ENCODE assay signal across 7 cellular contexts in the genomic region with DNA sequence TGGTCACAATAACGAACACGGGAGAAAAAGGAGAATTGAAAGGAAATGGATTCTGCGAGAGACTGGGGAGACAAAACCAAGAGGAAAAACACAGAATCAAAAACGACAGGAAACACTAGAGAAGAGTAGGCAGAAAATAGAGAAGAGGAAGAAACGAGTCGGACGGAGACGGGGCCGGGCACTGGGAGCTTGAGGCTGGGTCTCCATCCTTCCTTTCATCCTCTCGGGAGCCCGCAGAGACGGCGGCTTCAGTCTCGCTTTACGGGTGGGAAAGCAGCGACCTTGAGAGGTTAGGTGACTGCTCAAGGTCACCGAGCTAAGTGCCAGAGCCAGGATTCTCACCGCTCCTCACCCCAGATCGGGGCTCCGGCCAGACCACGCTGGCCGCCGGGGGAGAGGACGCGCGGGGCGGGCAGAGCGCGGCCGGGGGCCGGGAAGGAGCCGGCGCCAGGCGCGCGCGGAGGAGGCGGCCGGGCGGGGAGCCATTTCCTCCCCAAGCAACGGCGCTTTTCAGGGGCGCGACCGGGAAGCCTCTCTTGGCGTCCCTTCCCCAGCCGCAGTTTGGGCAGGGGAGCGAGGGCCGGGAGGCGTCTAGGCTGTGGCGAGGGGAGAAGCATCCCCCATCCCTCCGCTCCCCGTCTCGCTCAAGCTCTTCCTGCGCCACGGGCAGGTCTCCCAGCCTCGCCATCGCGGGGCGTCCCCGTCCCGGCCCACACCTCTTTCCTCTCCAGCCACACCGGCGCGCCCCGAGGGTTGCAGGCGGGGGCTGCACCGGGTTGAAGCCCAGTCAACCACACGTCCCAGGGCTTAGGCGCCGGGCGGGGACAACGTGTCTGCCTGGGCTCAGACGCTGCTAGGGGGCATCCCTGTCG. TPM values are rescaled to one million over a fixed set of nuclear protein-coding genes. Genes with fewer than 3 reads are reported as not detected.
DNase-seq lines count a peak whose midpoint lies in the region; ATAC-seq and TF ChIP-seq lines count a peak whose summit lies in the region.

No MANE protein-coding gene starts in this region.

- H3K4me3 Mint-ChIP-seq in stimulated activated naive CD8-positive, alpha-beta T cell treated with anti-CD3 and anti-CD28 coated beads, Interleukin-15, Interleukin-2, amounts not matched to agents 100 ng/mL and 50 ng/mL, for 24 hours, result peak overlapping the region; percentile 88

- H3K36me3 ChIP-seq in MM.1S (replicated peaks; ENCODE audit: insufficient read depth, low read length) (no peaks in the 10 kb centered on the region), endocrine pancreas (ENCODE audit: control insufficient read depth, insufficient read depth, low read length) (no peaks in the 10 kb centered on the region), mesendoderm (ENCODE audit: control insufficient read depth, insufficient read depth, low read length) (no peaks in the 10 kb centered on the region)

- peak; percentile 83 for ATAC-seq in GM21825 (IDR thresholded peaks at IDR 0.05; ENCODE audit: unreplicated experiment)

- H3K9me3 ChIP-seq in MM.1S (replicated peaks; ENCODE audit: insufficient read depth, low read length) (no peaks in the 10 kb centered on the region), endocrine pancreas (ENCODE audit: control insufficient read depth, low read length) (no peaks in the 10 kb centered on the region)

- no peak overlapping the region for H4K5ac ChIP-seq in mesendoderm (ENCODE audit: low read length)

- peak; percentile 66 for DNase-seq in GM10266 (ENCODE audit: extremely low spot score)
- peak; percentile 12 for DNase-seq in MM.1S
- peak; percentile 53 to 59 for DNase-seq in activated CD4-positive, alpha-beta T cell treated with anti-CD3 and anti-CD28 coated beads, Interleukin-2, amount 50 U/mL, for 48 hours
- DNase-seq in mesendoderm, result peak; percentile 82

- no peak overlapping the region for H4K8ac ChIP-seq in mesendoderm (ENCODE audit: low read depth, low read length)

- H3K27me3 Mint-ChIP-seq in stimulated activated naive CD8-positive, alpha-beta T cell treated with anti-CD3 and anti-CD28 coated beads, Interleukin-15, Interleukin-2, amounts not matched to agents 100 ng/mL and 50 ng/mL, for 24 hours, result peaks cover 72% of the 10 kb centered on the region

- TF ChIP-seq CTCF in GM10266 (IDR thresholded peaks at IDR 0.05; ENCODE audit: control insufficient read depth, insufficient read depth, low read depth, missing control alignments) (no peak), MM.1S (IDR thresholded peaks at IDR 0.05; ENCODE audit: low read length) (no peak)

- no peaks in the 10 kb centered on the region for H3K9me2 ChIP-seq in MM.1S (replicated peaks; ENCODE audit: insufficient read depth, low read length)

- H3K23ac ChIP-seq in mesendoderm (ENCODE audit: low read length), result no peak overlapping the region

- H3K27me3 ChIP-seq in MM.1S (replicated peaks; ENCODE audit: insufficient read depth, low read length) (no peaks in the 10 kb centered on the region), endocrine pancreas (ENCODE audit: control insufficient read depth, insufficient read depth, low read length) (peaks cover 6% of the 10 kb centered on the region), mesendoderm (ENCODE audit: insufficient read depth, low read length, poor library complexity) (no peaks in the 10 kb centered on the region)

- no peaks in the 10 kb centered on the region for H3F3A ChIP-seq in MM.1S (ENCODE audit: insufficient read depth, low read length)

- no peaks in the 10 kb centered on the region for H3K9me3 Mint-ChIP-seq in stimulated activated naive CD8-positive, alpha-beta T cell treated with anti-CD3 and anti-CD28 coated beads, Interleukin-15, Interleukin-2, amounts not matched to agents 100 ng/mL and 50 ng/mL, for 24 hours

- H3K27ac ChIP-seq in MM.1S (ENCODE audit: low read length) (no peak overlapping the region), mesendoderm (ENCODE audit: low read depth, low read length) (peak overlapping the region; percentile 69)

- peak overlapping the region; percentile 49 for H3K4ac ChIP-seq in mesendoderm (ENCODE audit: low read depth, low read length)

- peak overlapping the region; percentile 80 for H3K27ac Mint-ChIP-seq in stimulated activated naive CD8-positive, alpha-beta T cell treated with anti-CD3 and anti-CD28 coated beads, Interleukin-15, Interleukin-2, amounts not matched to agents 100 ng/mL and 50 ng/mL, for 24 hours

- H3K79me2 ChIP-seq in MM.1S (ENCODE audit: low read length) (no peaks in the 10 kb centered on the region), mesendoderm (ENCODE audit: control insufficient read depth, insufficient read depth, low read length) (no peaks in the 10 kb centered on the region)

- no peaks in the 10 kb centered on the region for H3K79me1 ChIP-seq in mesendoderm (ENCODE audit: low read length)

- peak overlapping the region; percentile 88 for H3K18ac ChIP-seq in mesendoderm (ENCODE audit: low read length)

- peak overlapping the region; percentile 94 for H3K56ac ChIP-seq in mesendoderm (ENCODE audit: low read length)

- H2AK5ac ChIP-seq in mesendoderm (ENCODE audit: low read length), result no peak overlapping the region

- no peak overlapping the region for H3K9ac ChIP-seq in MM.1S (ENCODE audit: low read length)
- H3K9ac ChIP-seq in endocrine pancreas (ENCODE audit: control insufficient read depth, insufficient read depth, low read length), result no peak overlapping the region
- peak overlapping the region; percentile 65 for H3K9ac ChIP-seq in mesendoderm (ENCODE audit: low read length)

- H2AFZ ChIP-seq in MM.1S (ENCODE audit: low read length), result peak overlapping the region; percentile 94

- H3K4me2 ChIP-seq in MM.1S (ENCODE audit: low read depth, low read length) (peak overlapping the region; percentile 74), mesendoderm (ENCODE audit: low read length) (peak overlapping the region; percentile 40)

- H3K4me1 Mint-ChIP-seq in stimulated activated naive CD8-positive, alpha-beta T cell treated with anti-CD3 and anti-CD28 coated beads, Interleukin-15, Interleukin-2, amounts not matched to agents 100 ng/mL and 50 ng/mL, for 24 hours (ENCODE audit: low read depth), result peaks cover 16% of the 10 kb centered on the region

- peak overlapping the region; percentile 72 for H3K4me3 ChIP-seq in MM.1S (ENCODE audit: low read length)
- H3K4me3 ChIP-seq in endocrine pancreas (ENCODE audit: control insufficient read depth, insufficient read depth, low read length), result peak overlapping the region; percentile 31
- H3K4me3 ChIP-seq in mesendoderm (ENCODE audit: low read length), result peak overlapping the region; percentile 16

- no peaks in the 10 kb centered on the region for H3K4me1 ChIP-seq in MM.1S (ENCODE audit: low read length)
- no peaks in the 10 kb centered on the region for H3K4me1 ChIP-seq in endocrine pancreas (ENCODE audit: control insufficient read depth, insufficient read depth, low read length)
- peaks cover 2% of the 10 kb centered on the region for H3K4me1 ChIP-seq in mesendoderm (ENCODE audit: control insufficient read depth, low read depth, low read length)

- H4K20me1 ChIP-seq in MM.1S (ENCODE audit: insufficient read depth, low read length), result no peaks in the 10 kb centered on the region

- WGBS in mesendoderm (ENCODE audit: extremely low coverage, insufficient coverage, low lambda C conversion rate), result no CpG with 5 or more reads among the region's 75 CpGs

- no peaks in the 10 kb centered on the region for H3K36me3 Mint-ChIP-seq in stimulated activated naive CD8-positive, alpha-beta T cell treated with anti-CD3 and anti-CD28 coated beads, Interleukin-15, Interleukin-2, amounts not matched to agents 100 ng/mL and 50 ng/mL, for 24 hours (ENCODE audit: low read depth)

- peak overlapping the region; percentile 17 for H2BK120ac ChIP-seq in mesendoderm (ENCODE audit: low read depth, low read length)

- peak overlapping the region; percentile 4 for H2BK5ac ChIP-seq in mesendoderm (ENCODE audit: low read length)

- H2BK15ac ChIP-seq in mesendoderm (replicated peaks; ENCODE audit: low read depth), result no peak overlapping the region

RNA-seq across cellular contexts. Expression of gene MAP3K7, which starts 24.0 kb away (rescaled TPM):
- polyA plus RNA-seq in mesendoderm (2013, experiment 1 of 2), result 27.5 TPM
- polyA plus RNA-seq in mesendoderm (2013, experiment 2 of 2), result 27.8 TPM

Comparison
In these comparisons a context has a peak if more than half of its experiments do, and no peak if none do; other contexts are left out.
1. DNase-seq: peak in every context shown above with its lines; median percentile 82 in mesendoderm; 66 in GM10266; 56 in activated CD4-positive, alpha-beta T cell treated with anti-CD3 and anti-CD28 coated beads, Interleukin-2, amount 50 U/mL, for 48 hours; 12 in MM.1S.
2. H3K4me3 ChIP-seq: peak in every context shown above with its lines; median percentile 72 in MM.1S; 31 in endocrine pancreas; 16 in mesendoderm.